ENCODE assay signal across 8 cellular contexts in genomic region chr6:84774174-84775158, GRCh38. TPM values are rescaled to one million over a fixed set of nuclear protein-coding genes. Genes with fewer than 3 reads are reported as not detected.
DNase-seq lines count a peak whose midpoint lies in the region; ATAC-seq and TF ChIP-seq lines count a peak whose summit lies in the region.

No MANE protein-coding gene starts in this region.

- H3K9me3 Mint-ChIP-seq in activated CD4-positive, alpha-beta T cell treated with anti-CD3 and anti-CD28 coated beads, Interleukin-2, amount 10 ng/mL, durations not matched to agents 7 days and 5 days = no peaks in the 10 kb centered on the region

- peaks cover 0 to 16% of the 10 kb centered on the region in 2 donors for H3K4me1 ChIP-seq in lung (ENCODE audit: control insufficient read depth in 2 of 2, insufficient read depth in 2 of 2, low read length in 2 of 2)

- no peaks in the 10 kb centered on the region for H3K4me1 Mint-ChIP-seq in activated CD4-positive, alpha-beta T cell treated with anti-CD3 and anti-CD28 coated beads, Interleukin-2, amount 10 ng/mL, durations not matched to agents 7 days and 5 days

- H3K4me3 ChIP-seq in AG10803 (ENCODE audit: low read length) (peak overlapping the region; percentile 59), lung (no peak overlapping the region)

- peak; percentile 72 for ATAC-seq in GM19395 (IDR thresholded peaks at IDR 0.05; ENCODE audit: unreplicated experiment)
- peak; percentile 90 for ATAC-seq in lung (ENCODE audit: insufficient read depth, low FRiP score)
- no peak for ATAC-seq in HG03457 (IDR thresholded peaks at IDR 0.05; ENCODE audit: unreplicated experiment)

- H3K27me3 Mint-ChIP-seq in activated CD4-positive, alpha-beta T cell treated with anti-CD3 and anti-CD28 coated beads, Interleukin-2, amount 10 ng/mL, durations not matched to agents 7 days and 5 days = peaks cover 59% of the 10 kb centered on the region

- CTCF ChIA-PET in activated CD4-positive, alpha-beta T cell treated with anti-CD3 and anti-CD28 coated beads, Interleukin-2, amount 10 ng/mL, durations not matched to agents 7 days and 5 days (lab: Charles Lee) = interaction anchor here (1.2 kb wide), 1 partner anchor 12 kb away, joined by 5 read pairs; no protein-coding TSS in a partner anchor

- H3K36me3 ChIP-seq in lung (ENCODE audit: control insufficient read depth in 2 of 2, insufficient read depth in 2 of 2, low read length in 2 of 2) = no peaks in the 10 kb centered on the region

- no peaks in the 10 kb centered on the region for H3K36me3 Mint-ChIP-seq in activated CD4-positive, alpha-beta T cell treated with anti-CD3 and anti-CD28 coated beads, Interleukin-2, amount 10 ng/mL, durations not matched to agents 7 days and 5 days (ENCODE audit: low read depth)

- H3K4me3 Mint-ChIP-seq in activated CD4-positive, alpha-beta T cell treated with anti-CD3 and anti-CD28 coated beads, Interleukin-2, amount 10 ng/mL, durations not matched to agents 7 days and 5 days = no peak overlapping the region

- peaks cover 0 to 10% of the 10 kb centered on the region in 2 donors for H3K9me3 ChIP-seq in lung (ENCODE audit: control insufficient read depth in 2 of 2, insufficient read depth in 1 of 2, low read length in 1 of 2)

- H3K27me3 ChIP-seq in lung (ENCODE audit: control insufficient read depth, insufficient read depth) = peaks cover 23% of the 10 kb centered on the region

- TF ChIP-seq CTCF in AG10803 (conservative IDR thresholded peaks at IDR 0.05; ENCODE audit: low read length) = peak; percentile 35
- no peak for TF ChIP-seq CTCF in lung (IDR thresholded peaks at IDR 0.05; ENCODE audit: control extremely low read depth, extremely low read depth)

- H3K27ac Mint-ChIP-seq in activated CD4-positive, alpha-beta T cell treated with anti-CD3 and anti-CD28 coated beads, Interleukin-2, amount 10 ng/mL, durations not matched to agents 7 days and 5 days = no peak overlapping the region

- DNase-seq in AG10803 (ENCODE audit: low read depth) (peak; percentile 54), HuH-7.5 (ENCODE audit: low spot score) (peak; percentile 77), dermis microvascular lymphatic vessel endothelial cell (ENCODE audit: low read depth in 2 of 2) (peak; percentile 52 to 70), lung (ENCODE audit: low spot score) (no peak), NCI-H146 treated with DMSO at 0.1 percent for 48 hours (lab: John Stamatoyannopoulos, UW; ENCODE audit: unreplicated experiment) (no peak)
- no peak for DNase-seq in activated CD4-positive, alpha-beta T cell treated with anti-CD3 and anti-CD28 coated beads, Interleukin-2, amount 10 ng/mL, durations not matched to agents 7 days and 5 days

- POLR2A ChIA-PET in activated CD4-positive, alpha-beta T cell treated with anti-CD3 and anti-CD28 coated beads, Interleukin-2, amount 10 ng/mL, durations not matched to agents 7 days and 5 days (lab: Charles Lee) = no interaction called here

- peak overlapping the region in 1 of 2 donors; percentile 58 for H3K27ac ChIP-seq in lung (ENCODE audit: low read depth in 1 of 2, low read length in 1 of 2)

- 1 to 2% methylated on average over 87 of the region's 87 CpGs for WGBS in lung, 2 donors

RNA-seq across cellular contexts. Expression of gene TBX18, which starts 10.1 kb away (rescaled TPM):
- total RNA-seq in dermis microvascular lymphatic vessel endothelial cell (1.0 and 1.2 TPM in 2 replicates), lung (1 to 10 TPM in 1 of 2 donors, under 1 TPM in 1; 0.25 to 1.3 TPM)
- polyA plus RNA-seq in lung = under 1 TPM; 0.05 to 0.18 TPM
- not detected for total RNA-seq in activated CD4-positive, alpha-beta T cell treated with anti-CD3 and anti-CD28 coated beads, Interleukin-2, amount 10 ng/mL, durations not matched to agents 7 days and 5 days

Comparison
In these comparisons a context has a peak if more than half of its experiments do, and no peak if none do; other contexts are left out.
1. DNase-seq: peak in AG10803 (single experiment), HuH-7.5 (single experiment) and dermis microvascular lymphatic vessel endothelial cell (2 of 2); none in lung (single experiment), NCI-H146 treated with DMSO at 0.1 percent for 48 hours (single experiment) and activated CD4-positive, alpha-beta T cell treated with anti-CD3 and anti-CD28 coated beads, Interleukin-2, amount 10 ng/mL, durations not matched to agents 7 days and 5 days (single experiment).